ENCODE assay signal across 8 cellular contexts in genomic region chr7:74656911-74657691, GRCh38. TPM values are rescaled to one million over a fixed set of nuclear protein-coding genes. Genes with fewer than 3 reads are reported as not detected.
A peak's percentile ranks its signal among the peaks of the same experiment; 100 is the strongest.
DNase-seq lines count a peak whose midpoint lies in the region; ATAC-seq and TF ChIP-seq lines count a peak whose summit lies in the region.

No MANE protein-coding gene starts in this region.

- ATAC-seq in HG02840 (IDR thresholded peaks at IDR 0.05; ENCODE audit: low FRiP score, unreplicated experiment) (peak; percentile 57), heart right ventricle (peak; percentile 90 to 96 (median 95)), upper lobe of left lung (ENCODE audit: low FRiP score in 2 of 2) (peak; percentile 95 to 96)

- H3K27ac ChIP-seq in heart right ventricle (peak overlapping the region; percentile 99 to 100 (median 100)), upper lobe of left lung (peak overlapping the region; percentile 98 to 100 (median 98))

- in situ Hi-C loops in GM13976 (cut with MboI; ENCODE audit: low sequenced_read_pairs, unreplicated experiment), result no loop called here

- peak in 2 of 4 donors; percentile 31 to 95 for TF ChIP-seq POLR2A in upper lobe of left lung (IDR thresholded peaks at IDR 0.05)

- peak; percentile 94 for DNase-seq in GM13976 (ENCODE audit: low spot score)
- peak; percentile 64 for DNase-seq in NCI-H1436 treated with DMSO at 0.1 percent for 48 hours (lab: John Stamatoyannopoulos, UW)
- DNase-seq in T follicular helper cell (ENCODE audit: low read depth), result peak; percentile 94
- DNase-seq in amniotic epithelial cell (ENCODE audit: low read depth), result peak; percentile 92
- DNase-seq in heart right ventricle, result peak; percentile 98 to 100
- DNase-seq in posterior vena cava (ENCODE audit: low spot score), result peak; percentile 100
- DNase-seq in upper lobe of left lung, result peak; percentile 100

- TF ChIP-seq CTCF in GM13976 (IDR thresholded peaks at IDR 0.05; ENCODE audit: borderline replicate concordance, control extremely low read depth, extremely low read depth, insufficient read depth, missing control alignments), result peak; percentile 10
- peak in 6 of 9 donors; percentile 29 to 58 (median 44) for TF ChIP-seq CTCF in heart right ventricle (IDR thresholded peaks at IDR 0.05)
- TF ChIP-seq CTCF in upper lobe of left lung (IDR thresholded peaks at IDR 0.05), result peak in 2 of 6 experiments; percentile 15 to 28

- intact Hi-C loops in heart right ventricle (cut with DNase I) (loop anchor here in 3 of 10 donors (10.0 kb wide), 1 partner anchor 202 kb away; the partner anchor contains the start of gene GTF2IRD1 (in 3 of the 3)), posterior vena cava (cut with DNase I) (no loop called here)

- WGBS in heart right ventricle, 2 donors, result 0% methylated on average over 57 to 59 of the region's 59 CpGs
- WGBS in upper lobe of left lung, 2 donors, result 1% methylated on average over 10 to 14 of the region's 59 CpGs

- H3K36me3 ChIP-seq in heart right ventricle (peaks cover 0 to 7% (median 0%) of the 10 kb centered on the region in 9 donors), upper lobe of left lung (no peaks in the 10 kb centered on the region)

- H3K27me3 ChIP-seq in heart right ventricle, result no peaks in the 10 kb centered on the region
- H3K27me3 ChIP-seq in upper lobe of left lung, result no peaks in the 10 kb centered on the region

- no peaks in the 10 kb centered on the region for H3K9me3 ChIP-seq in heart right ventricle
- no peaks in the 10 kb centered on the region for H3K9me3 ChIP-seq in upper lobe of left lung

- H3K4me3 ChIP-seq in heart right ventricle (peak overlapping the region; percentile 75 to 100 (median 98)), upper lobe of left lung (peak overlapping the region; percentile 98 to 100 (median 100))

- peak in 1 of 4 donors; percentile 10 for TF ChIP-seq EP300 in upper lobe of left lung (IDR thresholded peaks at IDR 0.05)

- H3K4me1 ChIP-seq in heart right ventricle (peaks cover 3 to 47% (median 42%) of the 10 kb centered on the region in 9 donors), upper lobe of left lung (peaks cover 43 to 57% (median 45%) of the 10 kb centered on the region in 4 donors)

RNA-seq across cellular contexts. Expression of gene GTF2I, which starts 0.4 kb away (rescaled TPM):
- total RNA-seq in heart right ventricle, result 100 to 1,000 TPM; 100 to 152 (median 119) TPM
- polyA plus RNA-seq in heart right ventricle, result 10 to 100 TPM; 18.9 to 31.4 TPM
- total RNA-seq in posterior vena cava, result 100 to 1,000 TPM; 113 to 119 TPM
- total RNA-seq in upper lobe of left lung, result 100 to 1,000 TPM; 138 to 506 (median 219) TPM

Comparison
In these comparisons a context has a peak if more than half of its experiments do, and no peak if none do; other contexts are left out.
1. Peak in every context shown above with its lines: DNase-seq, ATAC-seq, H3K4me3 ChIP-seq and H3K27ac ChIP-seq.